8 cellular contexts compared by ENCODE assay signal in the genomic region with DNA sequence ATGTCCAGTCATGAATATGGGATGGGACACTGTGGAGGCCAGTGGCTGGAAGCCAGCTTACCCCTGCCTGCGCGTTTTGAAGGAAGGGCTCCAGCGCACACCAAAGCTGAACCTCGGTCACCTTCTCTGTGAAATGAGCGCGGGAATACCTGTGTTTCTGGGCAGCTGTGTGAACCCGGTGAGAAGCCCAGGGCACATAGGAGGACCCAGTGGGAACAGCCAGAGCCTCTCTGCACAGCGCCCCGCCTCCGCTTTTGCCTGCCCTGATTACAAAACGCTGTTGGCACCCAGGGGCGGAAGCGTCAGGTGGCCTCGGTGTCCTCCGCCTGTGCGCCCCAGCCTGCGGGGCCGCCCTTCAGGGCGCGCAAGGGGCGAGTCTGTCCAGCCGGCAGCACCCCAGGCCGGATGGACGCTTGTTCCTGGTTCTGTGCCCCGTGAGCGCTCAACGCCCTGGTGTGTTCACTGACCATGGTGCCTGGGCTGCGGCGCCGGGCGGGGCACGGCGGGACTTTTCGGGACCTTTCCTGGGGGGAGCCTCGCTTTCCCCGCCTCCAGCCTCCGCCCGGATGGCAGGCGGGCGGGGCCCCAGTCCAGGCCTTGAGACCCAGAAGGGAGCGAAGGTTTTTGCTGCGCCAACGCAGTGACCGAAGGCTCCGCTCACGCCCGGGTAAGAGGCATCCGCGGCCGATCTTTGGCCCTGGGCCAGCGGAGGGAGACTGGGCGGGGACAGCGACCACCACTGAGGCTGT. TPM values are rescaled to one million over a fixed set of nuclear protein-coding genes. Genes with fewer than 3 reads are reported as not detected.
DNase-seq lines count a peak whose midpoint lies in the region; ATAC-seq lines count a peak whose summit lies in the region.

A gene (plus strand): TSS at position 588 of the 749 bp plus-strand sequence. CDS start 23,895 bp downstream, outside the sequence.

- no peaks in the 10 kb centered on the region for H3K36me3 ChIP-seq in CD8-positive, alpha-beta memory T cell (ENCODE audit: insufficient read depth, low read length)

- peak within 1 kb of the TSS; percentile 88 to 99 (median 92) for H3K27ac Mint-ChIP-seq in CD8-positive, alpha-beta memory T cell

- POLR2A ChIA-PET in CD8-positive, alpha-beta memory T cell (lab: Charles Lee): interaction anchor here (0.6 to 1.3 kb wide), 4 partner anchors 47 to 71 kb away, joined by 3 to 9 read pairs (median 4); no protein-coding TSS in a partner anchor

- DNase-seq in CD8-positive, alpha-beta memory T cell: peak; percentile 53 to 72 (median 63)
- DNase-seq in T-helper 1 cell (peak; percentile 38 to 83 (median 54)), anterior cingulate cortex (lab: John Stamatoyannopoulos, UW) (peak in 43 of 58 donors; percentile 3 to 72 (median 37)), hypothalamus (lab: John Stamatoyannopoulos, UW) (peak in 40 of 51 donors; percentile 3 to 78 (median 40)), skeletal muscle cell (ENCODE audit: low read depth) (no peak), GDM1 (lab: John Stamatoyannopoulos, UW) (no peak)

- CTCF ChIA-PET in CD8-positive, alpha-beta memory T cell (lab: Charles Lee): interaction anchor here (0.6 to 2.4 kb wide), 7 partner anchors 9 to 204 kb away, joined by 3 to 8 read pairs (median 4); a partner anchor contains a TSS

- peaks cover 0 to 11% (median 2%) of the 10 kb centered on the region in 3 donors for H3K36me3 Mint-ChIP-seq in CD8-positive, alpha-beta memory T cell

- ATAC-seq in GM19438 (IDR thresholded peaks at IDR 0.05; ENCODE audit: low read depth, unreplicated experiment) (peak; percentile 69), HG03565 (IDR thresholded peaks at IDR 0.05; ENCODE audit: unreplicated experiment) (peak; percentile 61)

- no peaks in the 10 kb centered on the region for H3K9me3 Mint-ChIP-seq in CD8-positive, alpha-beta memory T cell

- H3K4me1 ChIP-seq in CD8-positive, alpha-beta memory T cell (ENCODE audit: insufficient read depth, low read length): peaks cover 30% of the 10 kb centered on the region

- peak within 1 kb of the TSS; percentile 89 to 99 (median 97) for H3K4me3 Mint-ChIP-seq in CD8-positive, alpha-beta memory T cell

- no peaks in the 10 kb centered on the region for H3K27me3 ChIP-seq in CD8-positive, alpha-beta memory T cell (ENCODE audit: insufficient read depth, low read length, poor library complexity, severe bottlenecking)

- no peaks in the 10 kb centered on the region for H3K9me3 ChIP-seq in CD8-positive, alpha-beta memory T cell (ENCODE audit: low read length)

- H3K4me1 Mint-ChIP-seq in CD8-positive, alpha-beta memory T cell: peaks cover 39 to 47% (median 46%) of the 10 kb centered on the region in 3 donors

- H3K27me3 Mint-ChIP-seq in CD8-positive, alpha-beta memory T cell: no peaks in the 10 kb centered on the region

- peak within 1 kb of the TSS; percentile 77 for H3K27ac ChIP-seq in CD8-positive, alpha-beta memory T cell (ENCODE audit: low read depth, low read length)

- peak within 1 kb of the TSS; percentile 91 for H3K4me3 ChIP-seq in CD8-positive, alpha-beta memory T cell (ENCODE audit: low read length)
- peak within 1 kb of the TSS; percentile 61 for H3K4me3 ChIP-seq in skeletal muscle cell (ENCODE audit: low read depth, low read length)

RNA-seq across cellular contexts. Expression of the gene that starts here (rescaled TPM):
- 10 to 100 TPM; 95.8 to 98.3 TPM for total RNA-seq in CD8-positive, alpha-beta memory T cell
- polyA plus RNA-seq in CD8-positive, alpha-beta memory T cell: 105 TPM

Comparison
In these comparisons a context has a peak if more than half of its experiments do, and no peak if none do; other contexts are left out.
1. DNase-seq: peak in CD8-positive, alpha-beta memory T cell (5 of 5), T-helper 1 cell (5 of 5), anterior cingulate cortex (43 of 58) and hypothalamus (40 of 51); none in skeletal muscle cell (single experiment) and GDM1 (single experiment).